11 cellular contexts compared by ENCODE assay signal in the genomic region with DNA sequence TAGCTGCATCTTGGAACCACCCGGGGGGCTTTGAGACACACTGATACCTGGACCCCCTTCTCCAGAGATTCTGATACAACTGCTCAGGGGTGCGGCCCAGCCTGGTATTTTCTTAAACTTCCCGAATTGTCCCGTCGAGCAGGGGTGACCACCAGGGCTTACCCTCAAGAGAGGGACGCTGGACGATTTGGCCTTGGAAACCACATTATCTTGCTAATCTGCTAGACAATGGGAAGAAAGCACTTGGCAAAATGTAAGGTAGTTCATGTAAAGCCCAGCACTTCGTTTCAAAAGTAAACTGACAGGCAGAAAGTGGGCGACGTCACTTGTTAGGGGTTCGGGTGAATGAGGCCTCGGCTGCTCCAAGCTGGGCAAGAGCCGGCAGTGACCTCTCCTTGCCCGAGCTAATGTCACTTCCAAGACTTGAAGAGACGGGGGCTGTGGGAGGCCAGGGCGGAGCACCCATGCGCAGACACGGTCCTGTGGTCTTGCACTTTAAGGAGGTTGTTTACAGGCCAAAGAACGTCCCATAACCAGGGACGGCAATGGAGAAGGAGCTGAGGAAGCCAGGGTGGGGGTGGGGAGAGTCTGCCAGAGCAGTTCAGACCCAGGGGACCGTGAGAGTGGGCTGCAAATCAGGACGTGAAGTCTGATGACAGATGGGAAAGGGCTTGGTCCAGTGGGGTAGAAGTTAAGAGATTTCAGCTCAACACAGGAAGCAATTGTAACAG.
DNase-seq lines count a peak whose midpoint lies in the region; ATAC-seq and TF ChIP-seq lines count a peak whose summit lies in the region.
"Had no signal": no experiment of that assay in that cellular context is flagged by ENCODE, and none has a peak within 500 bp of the region (broad histone marks: within the 10 kb centered on the region; RNA-seq: fewer than 3 reads in every experiment).

No MANE protein-coding gene starts in this region.

- H3K4me3 ChIP-seq in muscle layer of duodenum (ENCODE audit: low read depth in 1 of 2, low read length in 2 of 2) = no peak overlapping the region
- H3K4me3 ChIP-seq in urinary bladder (ENCODE audit: low read depth, low read length) = no peak overlapping the region

- peaks cover 1% of the 10 kb centered on the region for H3K27me3 Mint-ChIP-seq in chondrocyte (ENCODE audit: low read depth)

- H3K4me1 Mint-ChIP-seq in chondrocyte (ENCODE audit: low read depth) = peaks cover 31% of the 10 kb centered on the region

- DNase-seq in Right ventricle myocardium inferior (ENCODE audit: missing footprints) = no peak
- DNase-seq in left ventricle myocardium superior = no peak
- no peak for DNase-seq in chondrocyte (ENCODE audit: low spot score)
- DNase-seq in pons (ENCODE audit: low spot score) = no peak
- DNase-seq: activated CD8-positive, alpha-beta memory T cell treated with anti-CD3 and anti-CD28 coated beads, Interleukin-2, amount 50 U/mL, for 48 hours; NCI-H748 treated with DMSO at 0.1 percent for 48 hours; T-cell had no signal

- no peaks in the 10 kb centered on the region for H3K9me3 Mint-ChIP-seq in chondrocyte (ENCODE audit: low read depth)
- H3K9me3 Mint-ChIP-seq: T-cell had no signal

- WGBS in urinary bladder = 58% methylated on average over 22 of the region's 22 CpGs

- H3K4me1 ChIP-seq in muscle layer of duodenum (ENCODE audit: control insufficient read depth in 1 of 2, insufficient read depth in 2 of 2, low read length in 2 of 2) = peaks cover 30 to 47% of the 10 kb centered on the region in 2 donors
- peaks cover 4% of the 10 kb centered on the region for H3K4me1 ChIP-seq in urinary bladder (ENCODE audit: insufficient read depth)

- intact Hi-C loops in Right ventricle myocardium inferior (cut with DNase I) (loop anchor here (5.0 kb wide), 1 partner anchor 152 kb away; the partner anchor contains the start of gene GSE1), left ventricle myocardium superior (cut with micrococcal nuclease) (no loop called here)

- no peak for TF ChIP-seq CTCF in chondrocyte (IDR thresholded peaks at IDR 0.05)

- H3K4me3 Mint-ChIP-seq in chondrocyte (ENCODE audit: unreplicated experiment) = no peak overlapping the region

- H3K36me3 Mint-ChIP-seq in chondrocyte (ENCODE audit: low read depth) = no peaks in the 10 kb centered on the region
- H3K36me3 Mint-ChIP-seq: T-cell had no signal

- H3K36me3 ChIP-seq in muscle layer of duodenum (ENCODE audit: control insufficient read depth in 1 of 2, insufficient read depth in 2 of 2, low read length in 2 of 2) = no peaks in the 10 kb centered on the region
- no peaks in the 10 kb centered on the region for H3K36me3 ChIP-seq in urinary bladder (ENCODE audit: insufficient read depth)

- ATAC-seq in Right ventricle myocardium inferior (peak; percentile 17), left ventricle myocardium superior (no peak), HG02981 (IDR thresholded peaks at IDR 0.05; ENCODE audit: unreplicated experiment) (no peak), GM21619 (IDR thresholded peaks at IDR 0.05; ENCODE audit: unreplicated experiment) (no peak)
- ATAC-seq: T-cell had no signal

- H3K27me3 ChIP-seq in muscle layer of duodenum (ENCODE audit: low read depth, low read length) = peaks cover 12% of the 10 kb centered on the region

- H3K27ac ChIP-seq in muscle layer of duodenum (ENCODE audit: low read length) = peak overlapping the region; percentile 5
- H3K27ac ChIP-seq in urinary bladder (ENCODE audit: low read depth) = peak overlapping the region; percentile 73

- no peaks in the 10 kb centered on the region for H3K9me3 ChIP-seq in muscle layer of duodenum (ENCODE audit: control insufficient read depth in 1 of 2, low read length in 2 of 2)

- peak overlapping the region; percentile 55 for H3K27ac Mint-ChIP-seq in chondrocyte (ENCODE audit: unreplicated experiment)
- H3K27ac Mint-ChIP-seq: T-cell had no signal
